4 cellular contexts compared by ENCODE assay signal in genomic region chr3:20056727-20057611, GRCh38.
TF ChIP-seq lines count a peak whose summit lies in the region.

No MANE protein-coding gene starts in this region.

TF ChIP-seq in liver, 16 proteins besides CTCF, POLR2A, EP300 and RAD21:
- TF ChIP-seq FOXA2 (IDR thresholded peaks at IDR 0.05) (no peak), JUND (IDR thresholded peaks at IDR 0.05) (no peak), MAX (IDR thresholded peaks at IDR 0.05) (no peak), RXRA (IDR thresholded peaks at IDR 0.05) (peak in 1 of 2 donors; percentile 14), GABPA (IDR thresholded peaks at IDR 0.05 in 1 of 2, conservative IDR thresholded peaks at IDR 0.05 in 1 of 2) (no peak), TAF1 (conservative IDR thresholded peaks at IDR 0.05) (no peak), HNF4G (IDR thresholded peaks at IDR 0.05) (no peak)

TF ChIP-seq in HepG2, 621 proteins besides CTCF, POLR2A, EP300 and RAD21:
- TF ChIP-seq ZNF660 (CRISPR knock-in tag; IDR thresholded peaks at IDR 0.05; ENCODE audit: borderline replicate concordance, low read depth) (no peak), ZNF441 (CRISPR knock-in tag; IDR thresholded peaks at IDR 0.05; ENCODE audit: borderline replicate concordance) (no peak), ZNF713 (CRISPR knock-in tag; IDR thresholded peaks at IDR 0.05) (no peak), TOE1 (CRISPR knock-in tag; IDR thresholded peaks at IDR 0.05) (no peak)

TF ChIP-seq in Ishikawa, 13 proteins besides CTCF, POLR2A, EP300 and RAD21:
- TF ChIP-seq NFIC (IDR thresholded peaks at IDR 0.05), result 0 out of 2 replicates have a peak, but pooled peaks have one; percentile 34
- no peak for TF ChIP-seq FOXM1 (IDR thresholded peaks at IDR 0.05; ENCODE audit: borderline replicate concordance, low read depth)

TF ChIP-seq in GM23338, 12 proteins besides CTCF, POLR2A, EP300 and RAD21:
- TF ChIP-seq REST (IDR thresholded peaks at IDR 0.05; ENCODE audit: unreplicated experiment) (no peak), CREB1 (CRISPR knock-in tag; IDR thresholded peaks at IDR 0.05; ENCODE audit: low read depth) (no peak), STAT1 (IDR thresholded peaks at IDR 0.05; ENCODE audit: unreplicated experiment) (no peak), ETS1 (IDR thresholded peaks at IDR 0.05) (no peak), JUNB (IDR thresholded peaks at IDR 0.05; ENCODE audit: unreplicated experiment) (no peak), POLR2AphosphoS5 (IDR thresholded peaks at IDR 0.05; ENCODE audit: low read depth) (no peak), EZH2 (IDR thresholded peaks at IDR 0.05; ENCODE audit: low read depth, unreplicated experiment) (no peak), EZH2phosphoT487 (IDR thresholded peaks at IDR 0.05; ENCODE audit: unreplicated experiment) (no peak), ZNF331 (CRISPR knock-in tag; IDR thresholded peaks at IDR 0.05; ENCODE audit: low read depth) (no peak), NANOG (IDR thresholded peaks at IDR 0.05; ENCODE audit: borderline replicate concordance) (no peak), ZNF114 (CRISPR knock-in tag; IDR thresholded peaks at IDR 0.05) (no peak)
- TF ChIP-seq, protein P1, sequence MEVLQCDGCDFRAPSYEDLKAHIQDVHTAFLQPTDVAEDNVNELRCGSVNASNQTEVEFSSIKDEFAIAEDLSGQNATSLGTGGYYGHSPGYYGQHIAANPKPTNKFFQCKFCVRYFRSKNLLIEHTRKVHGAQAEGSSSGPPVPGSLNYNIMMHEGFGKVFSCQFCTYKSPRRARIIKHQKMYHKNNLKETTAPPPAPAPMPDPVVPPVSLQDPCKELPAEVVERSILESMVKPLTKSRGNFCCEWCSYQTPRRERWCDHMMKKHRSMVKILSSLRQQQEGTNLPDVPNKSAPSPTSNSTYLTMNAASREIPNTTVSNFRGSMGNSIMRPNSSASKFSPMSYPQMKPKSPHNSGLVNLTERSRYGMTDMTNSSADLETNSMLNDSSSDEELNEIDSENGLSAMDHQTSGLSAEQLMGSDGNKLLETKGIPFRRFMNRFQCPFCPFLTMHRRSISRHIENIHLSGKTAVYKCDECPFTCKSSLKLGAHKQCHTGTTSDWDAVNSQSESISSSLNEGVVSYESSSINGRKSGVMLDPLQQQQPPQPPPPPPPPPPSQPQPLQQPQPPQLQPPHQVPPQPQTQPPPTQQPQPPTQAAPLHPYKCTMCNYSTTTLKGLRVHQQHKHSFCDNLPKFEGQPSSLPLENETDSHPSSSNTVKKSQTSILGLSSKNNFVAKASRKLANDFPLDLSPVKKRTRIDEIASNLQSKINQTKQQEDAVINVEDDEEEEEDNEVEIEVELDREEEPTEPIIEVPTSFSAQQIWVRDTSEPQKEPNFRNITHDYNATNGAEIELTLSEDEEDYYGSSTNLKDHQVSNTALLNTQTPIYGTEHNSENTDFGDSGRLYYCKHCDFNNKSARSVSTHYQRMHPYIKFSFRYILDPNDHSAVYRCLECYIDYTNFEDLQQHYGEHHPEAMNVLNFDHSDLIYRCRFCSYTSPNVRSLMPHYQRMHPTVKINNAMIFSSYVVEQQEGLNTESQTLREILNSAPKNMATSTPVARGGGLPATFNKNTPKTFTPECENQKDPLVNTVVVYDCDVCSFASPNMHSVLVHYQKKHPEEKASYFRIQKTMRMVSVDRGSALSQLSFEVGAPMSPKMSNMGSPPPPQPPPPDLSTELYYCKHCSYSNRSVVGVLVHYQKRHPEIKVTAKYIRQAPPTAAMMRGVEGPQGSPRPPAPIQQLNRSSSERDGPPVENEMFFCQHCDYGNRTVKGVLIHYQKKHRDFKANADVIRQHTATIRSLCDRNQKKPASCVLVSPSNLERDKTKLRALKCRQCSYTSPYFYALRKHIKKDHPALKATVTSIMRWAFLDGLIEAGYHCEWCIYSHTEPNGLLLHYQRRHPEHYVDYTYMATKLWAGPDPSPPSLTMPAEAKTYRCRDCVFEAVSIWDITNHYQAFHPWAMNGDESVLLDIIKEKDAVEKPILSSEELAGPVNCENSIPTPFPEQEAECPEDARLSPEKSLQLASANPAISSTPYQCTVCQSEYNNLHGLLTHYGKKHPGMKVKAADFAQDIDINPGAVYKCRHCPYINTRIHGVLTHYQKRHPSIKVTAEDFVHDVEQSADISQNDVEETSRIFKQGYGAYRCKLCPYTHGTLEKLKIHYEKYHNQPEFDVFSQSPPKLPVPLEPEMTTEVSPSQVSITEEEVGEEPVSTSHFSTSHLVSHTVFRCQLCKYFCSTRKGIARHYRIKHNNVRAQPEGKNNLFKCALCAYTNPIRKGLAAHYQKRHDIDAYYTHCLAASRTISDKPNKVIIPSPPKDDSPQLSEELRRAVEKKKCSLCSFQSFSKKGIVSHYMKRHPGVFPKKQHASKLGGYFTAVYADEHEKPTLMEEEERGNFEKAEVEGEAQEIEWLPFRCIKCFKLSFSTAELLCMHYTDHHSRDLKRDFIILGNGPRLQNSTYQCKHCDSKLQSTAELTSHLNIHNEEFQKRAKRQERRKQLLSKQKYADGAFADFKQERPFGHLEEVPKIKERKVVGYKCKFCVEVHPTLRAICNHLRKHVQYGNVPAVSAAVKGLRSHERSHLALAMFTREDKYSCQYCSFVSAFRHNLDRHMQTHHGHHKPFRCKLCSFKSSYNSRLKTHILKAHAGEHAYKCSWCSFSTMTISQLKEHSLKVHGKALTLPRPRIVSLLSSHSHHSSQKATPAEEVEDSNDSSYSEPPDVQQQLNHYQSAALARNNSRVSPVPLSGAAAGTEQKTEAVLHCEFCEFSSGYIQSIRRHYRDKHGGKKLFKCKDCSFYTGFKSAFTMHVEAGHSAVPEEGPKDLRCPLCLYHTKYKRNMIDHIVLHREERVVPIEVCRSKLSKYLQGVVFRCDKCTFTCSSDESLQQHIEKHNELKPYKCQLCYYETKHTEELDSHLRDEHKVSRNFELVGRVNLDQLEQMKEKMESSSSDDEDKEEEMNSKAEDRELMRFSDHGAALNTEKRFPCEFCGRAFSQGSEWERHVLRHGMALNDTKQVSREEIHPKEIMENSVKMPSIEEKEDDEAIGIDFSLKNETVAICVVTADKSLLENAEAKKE (CRISPR knock-in tag; IDR thresholded peaks at IDR 0.05), result no peak
TF ChIP-seq in GM23338: peak in this region for 0.
